15 cellular contexts compared by ENCODE assay signal in the genomic region with DNA sequence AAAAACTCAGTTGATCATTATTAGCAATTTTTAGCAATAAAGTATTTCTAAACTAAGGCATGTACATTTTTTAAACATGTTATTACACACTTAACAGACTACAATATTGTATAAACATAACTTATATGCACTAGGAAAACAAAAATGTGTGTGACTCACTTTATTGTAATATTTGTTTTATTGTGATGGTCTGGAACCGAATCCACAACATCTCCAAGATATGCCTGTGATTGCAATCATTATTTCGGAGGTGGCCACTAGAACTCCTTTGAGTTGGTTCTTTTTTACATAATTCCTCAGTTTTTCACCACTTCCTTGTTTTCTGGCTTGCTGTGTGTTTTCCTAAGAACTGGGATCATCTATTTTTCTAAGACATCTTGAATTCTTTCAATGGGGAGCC. TPM values are rescaled to one million over a fixed set of nuclear protein-coding genes. Genes with fewer than 3 reads are reported as not detected.
A peak's percentile ranks its signal among the peaks of the same experiment; 100 is the strongest.
DNase-seq lines count a peak whose midpoint lies in the region; ATAC-seq, FAIRE-seq and TF ChIP-seq lines count a peak whose summit lies in the region.
"Had no signal": no experiment of that assay in that cellular context is flagged by ENCODE, and none has a peak within 500 bp of the region (broad histone marks: within the 10 kb centered on the region; RNA-seq: fewer than 3 reads in every experiment).

No MANE protein-coding gene starts in this region.

- POLR2A ChIA-PET in PC-3 (lab: Charles Lee; ENCODE audit: unreplicated experiment), result no interaction called here

- H3K9me3 Mint-ChIP-seq in immature natural killer cell, result no peaks in the 10 kb centered on the region
- H3K9me3 Mint-ChIP-seq: CD14-positive monocyte had no signal

- H3K27me3 ChIP-seq in PC-3 (ENCODE audit: low read length) (no peaks in the 10 kb centered on the region), bronchial epithelial cell (ENCODE audit: control insufficient read depth, insufficient read depth, low read length) (no peaks in the 10 kb centered on the region)

- H3K9me2 ChIP-seq in PC-3 (replicated peaks; ENCODE audit: low read length), result no peaks in the 10 kb centered on the region

- no peaks in the 10 kb centered on the region for H3K36me3 ChIP-seq in PC-3 (ENCODE audit: low read depth, low read length)
- H3K36me3 ChIP-seq in bronchial epithelial cell (ENCODE audit: control insufficient read depth, insufficient read depth, low read length), result no peaks in the 10 kb centered on the region

- no peaks in the 10 kb centered on the region for H3F3A ChIP-seq in PC-3 (ENCODE audit: low read length, unreplicated experiment)

- H3K9me3 ChIP-seq in PC-3 (ENCODE audit: low read length), result no peaks in the 10 kb centered on the region

- intact Hi-C loops in PC-3 (cut with micrococcal nuclease), result no loop called here

- ATAC-seq in PC-3 (peak; percentile 59), GM18868 (IDR thresholded peaks at IDR 0.05; ENCODE audit: unreplicated experiment) (no peak)

- H3K27me3 Mint-ChIP-seq in immature natural killer cell (ENCODE audit: low read depth in 3 of 3), result peaks cover 0 to 2% (median 0%) of the 10 kb centered on the region in 3 donors
- H3K27me3 Mint-ChIP-seq: CD4-positive, alpha-beta memory T cell had no signal

- no peak overlapping the region for H3K4me3 Mint-ChIP-seq in immature natural killer cell
- H3K4me3 Mint-ChIP-seq: CD14-positive monocyte; CD4-positive, alpha-beta memory T cell; H9 had no signal

- no TSS peak for BruUV-seq in PC-3 (replicated peaks; lab: Mats Ljungman, UMichigan)

- peaks cover 0 to 3% (median 3%) of the 10 kb centered on the region in 3 donors for H3K36me3 Mint-ChIP-seq in immature natural killer cell

- peaks cover 75% of the 10 kb centered on the region for H3K79me2 ChIP-seq in PC-3 (ENCODE audit: low read length)

- no peak for FAIRE-seq in bronchial epithelial cell (lab: Jason Lieb, UNC)
- FAIRE-seq: H1, HTR-8/SVneo had no signal

- peaks cover 37% of the 10 kb centered on the region for H3K4me1 ChIP-seq in PC-3 (ENCODE audit: insufficient read depth, low read length)

- peak overlapping the region; percentile 70 for H3K27ac ChIP-seq in PC-3 (ENCODE audit: low read length)

- peaks cover 40 to 82% of the 10 kb centered on the region in 2 donors for H3K4me1 Mint-ChIP-seq in immature natural killer cell

- no peak overlapping the region for H3K9ac ChIP-seq in PC-3 (ENCODE audit: low read length)

- H3K4me3 ChIP-seq in PC-3 (ENCODE audit: low read length), result no peak overlapping the region
- H3K4me3 ChIP-seq in bronchial epithelial cell (ENCODE audit: low read depth, low read length), result no peak overlapping the region

- CTCF ChIA-PET in PC-3 (lab: Charles Lee), result no interaction called here

- peak overlapping the region; percentile 36 for H3K4me2 ChIP-seq in PC-3 (ENCODE audit: low read length)

- peak; percentile 63 for DNase-seq in PC-3
- DNase-seq in bronchial epithelial cell (ENCODE audit: low read depth), result peak; percentile 57
- DNase-seq in immature natural killer cell, result no peak
- no peak for DNase-seq in NCI-H510A treated with DMSO at 0.1 percent for 48 hours (lab: John Stamatoyannopoulos, UW)
- DNase-seq in mesenteric fat pad (ENCODE audit: low spot score), result no peak
- DNase-seq: AML-193; CD4-positive, alpha-beta memory T cell; DMS79 treated with DMSO at 0.1 percent for 48 hours; GF-D8; H9; IMR-90 had no signal

- H4K20me1 ChIP-seq in PC-3 (ENCODE audit: low read length), result peaks cover 4% of the 10 kb centered on the region; the same call in 1 of the 2 replicates

- H2AFZ ChIP-seq in PC-3 (ENCODE audit: low read length), result no peak overlapping the region

- no peak for TF ChIP-seq CTCF in PC-3 (conservative IDR thresholded peaks at IDR 0.05; ENCODE audit: low read depth, low read length)
- no peak for TF ChIP-seq CTCF in bronchial epithelial cell (IDR thresholded peaks at IDR 0.05; ENCODE audit: insufficient read depth, low read length, severe bottlenecking)

- H3K27ac Mint-ChIP-seq in immature natural killer cell, result peak overlapping the region in 5 of 6 donors; percentile 5 to 80 (median 30)
- H3K27ac Mint-ChIP-seq: CD14-positive monocyte, H9 had no signal

RNA-seq across cellular contexts. Expression of gene FBXW7, which starts 53.7 kb away (rescaled TPM):
- 17.4 and 24.3 TPM in 2 replicates for total RNA-seq in PC-3 (2014; rRNA removed)
- total RNA-seq in bronchial epithelial cell, result 104 and 145 TPM in 2 replicates
- polyA plus RNA-seq in immature natural killer cell, result 10 to 100 TPM; 22.3 to 70.1 (median 59.4) TPM
- 37.9 TPM for total RNA-seq in mesenteric fat pad

Comparison
In these comparisons a context has a peak if more than half of its experiments do, and no peak if none do; other contexts are left out.
1. DNase-seq: peak in PC-3 (single experiment) and bronchial epithelial cell (single experiment); none in immature natural killer cell (0 of 3), NCI-H510A treated with DMSO at 0.1 percent for 48 hours (single experiment) and mesenteric fat pad (single experiment).